Comparison of ENCODE assay signal across 8 cellular contexts in the genomic region with DNA sequence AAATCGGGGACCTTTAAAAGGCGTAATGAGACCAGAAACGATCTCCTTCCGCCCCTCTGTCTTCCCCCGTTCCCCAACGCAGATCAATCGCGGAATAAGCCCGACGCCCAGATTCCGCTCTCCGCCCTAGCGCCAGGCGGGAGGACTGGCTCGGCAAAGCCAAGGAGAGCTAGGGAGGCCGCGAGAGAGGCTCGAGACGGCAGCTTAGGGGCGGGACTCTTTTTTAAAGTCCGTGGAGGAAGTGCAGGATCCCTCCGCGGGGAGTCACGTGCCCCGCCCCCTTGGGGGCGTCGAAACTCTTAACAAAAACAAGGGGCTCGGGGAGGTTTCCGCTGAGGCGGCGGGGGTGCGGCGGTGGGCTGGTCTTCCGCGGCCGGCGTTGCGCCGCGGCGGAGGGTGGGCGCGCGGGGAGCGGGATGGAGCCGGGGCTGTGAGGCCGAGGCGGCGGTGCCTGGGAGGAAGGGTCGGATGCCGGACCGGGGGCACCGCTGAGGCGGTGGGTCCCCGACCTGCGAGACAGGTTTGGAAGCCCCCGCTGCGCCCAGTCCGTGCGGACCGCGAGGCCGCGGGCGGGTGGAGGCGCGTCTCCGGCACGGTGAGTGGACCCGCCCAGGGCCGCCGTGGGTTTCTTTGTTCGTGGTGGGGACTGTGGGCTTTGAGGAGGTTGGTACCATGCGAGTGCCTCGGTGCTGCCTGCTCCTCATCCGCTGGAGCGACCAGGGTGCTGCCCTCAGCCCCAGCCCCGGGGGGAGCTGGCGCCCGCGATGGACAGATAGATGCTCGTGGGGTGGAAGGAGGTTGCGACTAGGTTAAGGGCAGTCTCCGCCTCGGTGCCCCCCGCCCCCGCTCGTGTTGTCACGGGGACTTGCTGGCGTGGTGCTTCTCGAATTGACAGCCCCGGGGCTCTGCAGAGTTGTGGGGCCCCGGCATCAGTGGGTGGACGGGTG. TPM values are rescaled to one million over a fixed set of nuclear protein-coding genes. Genes with fewer than 3 reads are reported as not detected.
DNase-seq lines count a peak whose midpoint lies in the region; ATAC-seq and TF ChIP-seq lines count a peak whose summit lies in the region.

A gene with protein sequence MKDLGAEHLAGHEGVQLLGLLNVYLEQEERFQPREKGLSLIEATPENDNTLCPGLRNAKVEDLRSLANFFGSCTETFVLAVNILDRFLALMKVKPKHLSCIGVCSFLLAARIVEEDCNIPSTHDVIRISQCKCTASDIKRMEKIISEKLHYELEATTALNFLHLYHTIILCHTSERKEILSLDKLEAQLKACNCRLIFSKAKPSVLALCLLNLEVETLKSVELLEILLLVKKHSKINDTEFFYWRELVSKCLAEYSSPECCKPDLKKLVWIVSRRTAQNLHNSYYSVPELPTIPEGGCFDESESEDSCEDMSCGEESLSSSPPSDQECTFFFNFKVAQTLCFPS (plus strand): TSS at position 296 of the 947 bp plus-strand sequence. CDS start 1,326 bp downstream, outside the sequence.

- H3K27me3 Mint-ChIP-seq in activated naive CD4-positive, alpha-beta T cell treated with anti-CD3 and anti-CD28 coated beads, Interleukin-2, amount 10 ng/mL, durations not matched to agents 7 days and 5 days: peaks cover 8% of the 10 kb centered on the region

- no peaks in the 10 kb centered on the region for H3K4me1 ChIP-seq in ovary (ENCODE audit: insufficient read depth)
- H3K4me1 ChIP-seq in thymus (ENCODE audit: control insufficient read depth, insufficient read depth, low read length): peaks cover 20% of the 10 kb centered on the region

- CTCF ChIA-PET in activated naive CD4-positive, alpha-beta T cell treated with anti-CD3 and anti-CD28 coated beads, Interleukin-2, amount 10 ng/mL, durations not matched to agents 7 days and 5 days (lab: Charles Lee): interaction anchor here (1.0 to 3.1 kb wide), 3 partner anchors 46 to 61 kb away, joined by 3 to 15 read pairs (median 3); no protein-coding TSS in a partner anchor

- H3K9me3 Mint-ChIP-seq in activated naive CD4-positive, alpha-beta T cell treated with anti-CD3 and anti-CD28 coated beads, Interleukin-2, amount 10 ng/mL, durations not matched to agents 7 days and 5 days: no peaks in the 10 kb centered on the region

- ATAC-seq in GM21786 (IDR thresholded peaks at IDR 0.05; ENCODE audit: unreplicated experiment): peak; percentile 9

- TF ChIP-seq POLR2A in ovary (IDR thresholded peaks at IDR 0.05): peak; percentile 39

- H3K4me1 Mint-ChIP-seq in activated naive CD4-positive, alpha-beta T cell treated with anti-CD3 and anti-CD28 coated beads, Interleukin-2, amount 10 ng/mL, durations not matched to agents 7 days and 5 days: peaks cover 43% of the 10 kb centered on the region

- H3K27ac ChIP-seq in SK-N-MC: peak within 1 kb of the TSS; percentile 99
- H3K27ac ChIP-seq in ovary: peak within 1 kb of the TSS; percentile 87 to 95
- peak within 1 kb of the TSS; percentile 100 for H3K27ac ChIP-seq in thymus (ENCODE audit: low read depth)

- H3K27me3 ChIP-seq in ovary (no peaks in the 10 kb centered on the region), thymus (ENCODE audit: control insufficient read depth, insufficient read depth) (no peaks in the 10 kb centered on the region)

- peak within 1 kb of the TSS; percentile 97 for H3K9ac ChIP-seq in SK-N-MC (ENCODE audit: insufficient read length)

- H3K4me3 ChIP-seq in LNCaP clone FGC (ENCODE audit: low read depth, low read length) (peak within 1 kb of the TSS; percentile 90), SK-N-MC (peak within 1 kb of the TSS; percentile 94), ovary (peak within 1 kb of the TSS; percentile 74), thymus (ENCODE audit: low read length) (peak within 1 kb of the TSS; percentile 99)

- TF ChIP-seq CTCF in LNCaP clone FGC (IDR thresholded peaks at IDR 0.05; ENCODE audit: control insufficient read depth, extremely low read depth, insufficient read depth) (no peak), ovary (IDR thresholded peaks at IDR 0.05) (no peak)

- peak within 1 kb of the TSS; percentile 97 for H3K27ac Mint-ChIP-seq in activated naive CD4-positive, alpha-beta T cell treated with anti-CD3 and anti-CD28 coated beads, Interleukin-2, amount 10 ng/mL, durations not matched to agents 7 days and 5 days

- H3K4me3 Mint-ChIP-seq in activated naive CD4-positive, alpha-beta T cell treated with anti-CD3 and anti-CD28 coated beads, Interleukin-2, amount 10 ng/mL, durations not matched to agents 7 days and 5 days: peak within 1 kb of the TSS; percentile 91

- intact Hi-C loops in ovary (cut with DNase I): loop anchor here in 2 of 4 donors (1.0 to 5.0 kb wide), 3 partner anchors 80 to 210 kb away; a partner anchor contains a TSS

- H3K9me3 ChIP-seq in SK-N-MC (ENCODE audit: low read depth, low read length) (no peaks in the 10 kb centered on the region), ovary (no peaks in the 10 kb centered on the region), thymus (ENCODE audit: control insufficient read depth) (no peaks in the 10 kb centered on the region)

- H3K36me3 ChIP-seq in SK-N-MC (ENCODE audit: insufficient read depth, low read length): peaks cover 30% of the 10 kb centered on the region
- no peaks in the 10 kb centered on the region for H3K36me3 ChIP-seq in ovary
- peaks cover 3% of the 10 kb centered on the region for H3K36me3 ChIP-seq in thymus (ENCODE audit: control insufficient read depth, insufficient read depth)

- WGBS in ovary, 3 donors: 0 to 1% (median 0%) methylated on average over 62 to 94 of the region's 94 CpGs
- under 1% methylated on average over 94 of the region's 94 CpGs for WGBS in thymus

- peak; percentile 32 for TF ChIP-seq EP300 in ovary (IDR thresholded peaks at IDR 0.05)

- peaks cover 19% of the 10 kb centered on the region for H3K36me3 Mint-ChIP-seq in activated naive CD4-positive, alpha-beta T cell treated with anti-CD3 and anti-CD28 coated beads, Interleukin-2, amount 10 ng/mL, durations not matched to agents 7 days and 5 days

- DNase-seq in DMS79 (lab: John Stamatoyannopoulos, UW): peak; percentile 91
- DNase-seq in LNCaP clone FGC (ENCODE audit: low read depth): no peak
- DNase-seq in SK-N-MC (ENCODE audit: low read depth, low spot score): no peak
- DNase-seq in activated naive CD4-positive, alpha-beta T cell treated with anti-CD3 and anti-CD28 coated beads, Interleukin-2, amount 10 ng/mL, durations not matched to agents 7 days and 5 days: peak; percentile 90
- DNase-seq in glomerular visceral epithelial cell (ENCODE audit: extremely low spot score): peak; percentile 92
- peak; percentile 89 to 94 (median 90) for DNase-seq in ovary

RNA-seq across cellular contexts. Expression of the gene that starts here (rescaled TPM):
- 10 to 100 TPM in 6 of 7 donors, 1 to 10 TPM in 1; 9.9 to 39.0 (median 19.7) TPM for total RNA-seq in ovary
- 10 to 100 TPM; 29.7 to 44.9 TPM for polyA plus RNA-seq in ovary
- 32.8 TPM for polyA plus RNA-seq in thymus

Comparison
In these comparisons a context has a peak if more than half of its experiments do, and no peak if none do; other contexts are left out.
1. DNase-seq: peak in DMS79 (single experiment), activated naive CD4-positive, alpha-beta T cell treated with anti-CD3 and anti-CD28 coated beads, Interleukin-2, amount 10 ng/mL, durations not matched to agents 7 days and 5 days (single experiment), glomerular visceral epithelial cell (single experiment) and ovary (5 of 5); none in LNCaP clone FGC (single experiment) and SK-N-MC (single experiment).
2. Peak in every context shown above with its lines, with median percentiles within 50 percentile points of each other: H3K4me3 ChIP-seq and H3K27ac ChIP-seq.